In the genomic region with DNA sequence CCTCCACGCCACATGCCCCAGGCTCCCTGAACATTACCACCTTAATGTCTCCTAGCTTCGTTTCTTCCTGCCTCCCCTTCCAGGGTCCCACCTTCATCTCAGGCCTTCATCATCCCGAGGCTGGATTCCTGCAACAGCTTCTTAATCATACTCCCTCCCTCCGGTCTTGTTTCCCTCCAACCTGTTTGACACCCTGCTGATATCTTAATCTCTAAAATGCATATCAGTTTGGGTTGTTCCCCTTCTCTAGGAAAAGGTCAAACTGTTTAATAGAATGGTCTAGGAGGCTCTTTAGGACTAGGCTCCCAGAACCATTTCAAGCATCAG, we compare ENCODE assay signal across 1 cellular context.
TF ChIP-seq lines count a peak whose summit lies in the region.

No MANE protein-coding gene starts in this region.

TF ChIP-seq in HEK293, 187 proteins besides CTCF, POLR2A, EP300 and RAD21 (continued from another document):
- TF ChIP-seq, protein P1, sequence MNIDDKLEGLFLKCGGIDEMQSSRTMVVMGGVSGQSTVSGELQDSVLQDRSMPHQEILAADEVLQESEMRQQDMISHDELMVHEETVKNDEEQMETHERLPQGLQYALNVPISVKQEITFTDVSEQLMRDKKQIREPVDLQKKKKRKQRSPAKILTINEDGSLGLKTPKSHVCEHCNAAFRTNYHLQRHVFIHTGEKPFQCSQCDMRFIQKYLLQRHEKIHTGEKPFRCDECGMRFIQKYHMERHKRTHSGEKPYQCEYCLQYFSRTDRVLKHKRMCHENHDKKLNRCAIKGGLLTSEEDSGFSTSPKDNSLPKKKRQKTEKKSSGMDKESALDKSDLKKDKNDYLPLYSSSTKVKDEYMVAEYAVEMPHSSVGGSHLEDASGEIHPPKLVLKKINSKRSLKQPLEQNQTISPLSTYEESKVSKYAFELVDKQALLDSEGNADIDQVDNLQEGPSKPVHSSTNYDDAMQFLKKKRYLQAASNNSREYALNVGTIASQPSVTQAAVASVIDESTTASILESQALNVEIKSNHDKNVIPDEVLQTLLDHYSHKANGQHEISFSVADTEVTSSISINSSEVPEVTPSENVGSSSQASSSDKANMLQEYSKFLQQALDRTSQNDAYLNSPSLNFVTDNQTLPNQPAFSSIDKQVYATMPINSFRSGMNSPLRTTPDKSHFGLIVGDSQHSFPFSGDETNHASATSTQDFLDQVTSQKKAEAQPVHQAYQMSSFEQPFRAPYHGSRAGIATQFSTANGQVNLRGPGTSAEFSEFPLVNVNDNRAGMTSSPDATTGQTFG (tag by site-specific recombination; IDR thresholded peaks at IDR 0.05; ENCODE audit: borderline replicate concordance), result no peak
- TF ChIP-seq ZNF366 (tag by site-specific recombination; conservative IDR thresholded peaks at IDR 0.05) (no peak), HOXA7 (CRISPR knock-in tag; IDR thresholded peaks at IDR 0.05; ENCODE audit: borderline replicate concordance) (no peak), ZBTB8A (tag by site-specific recombination; IDR thresholded peaks at IDR 0.05) (no peak), ZNF174 (tag by site-specific recombination; IDR thresholded peaks at IDR 0.05) (no peak), ZNF791 (tag by site-specific recombination; IDR thresholded peaks at IDR 0.05) (no peak)
- TF ChIP-seq, protein P2, sequence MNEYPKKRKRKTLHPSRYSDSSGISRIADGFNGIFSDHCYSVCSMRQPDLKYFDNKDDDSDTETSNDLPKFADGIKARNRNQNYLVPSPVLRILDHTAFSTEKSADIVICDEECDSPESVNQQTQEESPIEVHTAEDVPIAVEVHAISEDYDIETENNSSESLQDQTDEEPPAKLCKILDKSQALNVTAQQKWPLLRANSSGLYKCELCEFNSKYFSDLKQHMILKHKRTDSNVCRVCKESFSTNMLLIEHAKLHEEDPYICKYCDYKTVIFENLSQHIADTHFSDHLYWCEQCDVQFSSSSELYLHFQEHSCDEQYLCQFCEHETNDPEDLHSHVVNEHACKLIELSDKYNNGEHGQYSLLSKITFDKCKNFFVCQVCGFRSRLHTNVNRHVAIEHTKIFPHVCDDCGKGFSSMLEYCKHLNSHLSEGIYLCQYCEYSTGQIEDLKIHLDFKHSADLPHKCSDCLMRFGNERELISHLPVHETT (tag by site-specific recombination; IDR thresholded peaks at IDR 0.05), result no peak
